Comparison of ENCODE assay signal across 1 cellular context in genomic region chr12:124126950-124127349, GRCh38.
TF ChIP-seq lines count a peak whose summit lies in the region.

No MANE protein-coding gene starts in this region.

TF ChIP-seq in GM12878, 131 proteins besides CTCF, POLR2A, EP300 and RAD21 (continued from another document and continues in another):
- TF ChIP-seq BCL3 (IDR thresholded peaks at IDR 0.05; ENCODE audit: borderline replicate concordance, insufficient read depth, low read depth, low read length, poor library complexity, severe bottlenecking) (no peak), SPI1 (IDR thresholded peaks at IDR 0.05; ENCODE audit: borderline replicate concordance, insufficient read depth, low read depth, low read length) (0 out of 2 replicates have a peak, but pooled peaks have one; percentile 5), NR2C2 (IDR thresholded peaks at IDR 0.05; ENCODE audit: borderline replicate concordance, control insufficient read depth, insufficient read length, low read depth) (no peak), NFXL1 (IDR thresholded peaks at IDR 0.05; ENCODE audit: borderline replicate concordance) (no peak), MEF2B (IDR thresholded peaks at IDR 0.05; ENCODE audit: partially characterized antibody, poor library complexity, severe bottlenecking) (no peak), RB1 (IDR thresholded peaks at IDR 0.05; ENCODE audit: borderline replicate concordance) (no peak), SREBF1 (IDR thresholded peaks at IDR 0.05; ENCODE audit: low read length) (no peak), ZNF274 (IDR thresholded peaks at IDR 0.05; ENCODE audit: insufficient read depth, insufficient read length) (no peak), SUZ12 (IDR thresholded peaks at IDR 0.05; ENCODE audit: unreplicated experiment) (no peak), ASH2L (IDR thresholded peaks at IDR 0.05; ENCODE audit: borderline replicate concordance, low read depth) (no peak), TARDBP (IDR thresholded peaks at IDR 0.05; ENCODE audit: borderline replicate concordance) (no peak), TBL1XR1 (IDR thresholded peaks at IDR 0.05; ENCODE audit: low read depth, low read length) (peak; percentile 78; the same call in 1 of the 2 replicates), ZNF622 (IDR thresholded peaks at IDR 0.05) (no peak), ZNF24 (IDR thresholded peaks at IDR 0.05) (no peak), ZBTB11 (CRISPR knock-in tag; IDR thresholded peaks at IDR 0.05) (no peak), SUPT20H (IDR thresholded peaks at IDR 0.05; ENCODE audit: borderline replicate concordance, control insufficient read depth, low read depth, low read length) (no peak), POLR2AphosphoS2 (IDR thresholded peaks at IDR 0.05; ENCODE audit: low read depth, low read length) (no peak), HDAC2 (IDR thresholded peaks at IDR 0.05) (no peak), CHD2 (IDR thresholded peaks at IDR 0.05; ENCODE audit: borderline replicate concordance, low read depth, low read length) (no peak; the same call in 1 of the 2 replicates), USF2 (IDR thresholded peaks at IDR 0.05; ENCODE audit: borderline replicate concordance, low read depth, low read length) (peak; percentile 30; the same call in 1 of the 2 replicates), YBX1 (IDR thresholded peaks at IDR 0.05) (no peak), RCOR1 (conservative IDR thresholded peaks at IDR 0.05; ENCODE audit: low read depth, low read length) (no peak), IRF5 (IDR thresholded peaks at IDR 0.05; ENCODE audit: borderline replicate concordance) (no peak), EGR1 (IDR thresholded peaks at IDR 0.05; ENCODE audit: borderline replicate concordance in 1 of 2, low read depth in 2 of 2, low read length in 2 of 2) (no peak), HCFC1 (IDR thresholded peaks at IDR 0.05; ENCODE audit: low read length) (no peak), MYC (IDR thresholded peaks at IDR 0.05; ENCODE audit: insufficient read depth, insufficient read length, insufficient replicate concordance, low read length, severe bottlenecking) (peak; percentile 27), REST (IDR thresholded peaks at IDR 0.05; ENCODE audit: low read depth, low read length) (no peak), CUX1 (IDR thresholded peaks at IDR 0.05; ENCODE audit: insufficient replicate concordance, low read depth, low read length) (no peak), HDGF (IDR thresholded peaks at IDR 0.05) (no peak), TAF1 (IDR thresholded peaks at IDR 0.05; ENCODE audit: borderline replicate concordance, low read depth, low read length) (no peak), PRDM15 (CRISPR knock-in tag; IDR thresholded peaks at IDR 0.05) (no peak), SP1 (IDR thresholded peaks at IDR 0.05; ENCODE audit: low read depth, low read length) (peak; percentile 9), IKZF1 (conservative IDR thresholded peaks at IDR 0.05) (0 out of 2 replicates have a peak, but pooled peaks have one; percentile 29), NFIC (IDR thresholded peaks at IDR 0.05; ENCODE audit: low read depth, low read length) (peak; percentile 61), EED (IDR thresholded peaks at IDR 0.05; ENCODE audit: low read depth) (peak; percentile 63; the same call in 1 of the 2 replicates), MTA3 (IDR thresholded peaks at IDR 0.05; ENCODE audit: borderline replicate concordance, low read length) (no peak; the same call in 1 of the 2 replicates), ZNF207 (IDR thresholded peaks at IDR 0.05; ENCODE audit: borderline replicate concordance) (no peak), ZBED1 (IDR thresholded peaks at IDR 0.05; ENCODE audit: borderline replicate concordance) (no peak), TCF7 (IDR thresholded peaks at IDR 0.05; ENCODE audit: borderline replicate concordance) (no peak), GABPA (IDR thresholded peaks at IDR 0.05; ENCODE audit: low read depth) (no peak)
